In the genomic region with DNA sequence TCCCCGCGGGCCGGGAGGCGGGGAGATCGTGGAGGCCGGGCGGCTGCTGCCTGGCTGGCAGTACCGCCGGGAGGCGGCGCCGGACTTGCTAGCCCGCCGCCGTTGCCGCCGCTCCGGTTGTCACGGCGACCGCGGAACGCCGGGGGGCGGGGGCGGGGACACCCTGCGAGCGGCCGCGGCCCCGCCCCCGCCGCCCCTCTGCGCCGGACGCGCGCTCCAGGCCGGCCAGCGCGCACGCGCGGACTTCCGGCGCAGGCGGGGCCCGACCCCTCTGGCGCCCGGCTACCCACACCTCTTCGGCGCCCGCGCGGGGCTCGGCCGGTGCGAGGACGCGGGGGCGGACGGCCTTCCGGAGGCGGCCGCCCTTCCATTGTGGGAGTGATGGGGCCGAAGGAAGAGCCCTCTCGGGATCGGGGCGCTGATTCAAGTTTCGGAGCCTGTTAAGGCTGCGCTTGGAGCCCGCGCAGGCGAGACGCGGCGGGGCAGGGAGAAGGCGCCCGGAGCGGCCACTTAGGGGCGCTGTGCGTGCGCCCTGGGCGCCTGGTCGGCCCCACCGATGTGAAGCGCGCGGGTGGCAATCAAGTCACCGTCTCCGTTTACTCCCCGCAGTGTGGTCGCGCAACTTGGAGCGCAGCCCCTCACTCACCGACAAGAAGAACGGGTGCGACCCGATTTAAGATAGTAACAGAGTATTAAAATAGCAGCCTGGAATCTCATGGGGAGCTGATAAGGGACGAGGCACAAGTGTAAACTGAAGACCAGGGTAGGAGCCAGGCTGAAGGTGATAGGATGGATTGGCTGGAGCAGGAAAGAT, we compare ENCODE assay signal across 8 cellular contexts. TPM values are rescaled to one million over a fixed set of nuclear protein-coding genes. Genes with fewer than 3 reads are reported as not detected.
DNase-seq lines count a peak whose midpoint lies in the region; ATAC-seq and TF ChIP-seq lines count a peak whose summit lies in the region.

No MANE protein-coding gene starts in this region.

- H3K4me3 Mint-ChIP-seq in activated naive CD8-positive, alpha-beta T cell treated with anti-CD3 and anti-CD28 coated beads for 36 hours = peak overlapping the region; percentile 88

- ATAC-seq in HG02610 (IDR thresholded peaks at IDR 0.05; ENCODE audit: unreplicated experiment) (peak; percentile 89), SK-N-SH treated with all-trans-retinoic acid at 6 μM for 48 hours (peak; percentile 86), Right ventricle myocardium inferior (peak; percentile 94)

- no peaks in the 10 kb centered on the region for H3K27me3 Mint-ChIP-seq in activated naive CD8-positive, alpha-beta T cell treated with anti-CD3 and anti-CD28 coated beads for 36 hours

- peaks cover 2% of the 10 kb centered on the region for H3K4me1 ChIP-seq in parathyroid adenoma
- peaks cover 0 to 26% (median 10%) of the 10 kb centered on the region in 4 donors for H3K4me1 ChIP-seq in tibial nerve

- H3K9me3 ChIP-seq in parathyroid adenoma (ENCODE audit: control insufficient read depth, low read length) (no peaks in the 10 kb centered on the region), tibial nerve (no peaks in the 10 kb centered on the region)

- H3K36me3 Mint-ChIP-seq in activated naive CD8-positive, alpha-beta T cell treated with anti-CD3 and anti-CD28 coated beads for 36 hours = no peaks in the 10 kb centered on the region

- H3K4me3 ChIP-seq in GM12864 (ENCODE audit: low read depth, low read length) (peak overlapping the region; percentile 82), parathyroid adenoma (ENCODE audit: low read depth, low read length) (peak overlapping the region; percentile 65), tibial nerve (peak overlapping the region; percentile 48 to 83 (median 66))

- WGBS in tibial nerve, 2 donors = 0 to 1% methylated on average over 28 to 60 of the region's 100 CpGs

- H3K27me3 ChIP-seq in parathyroid adenoma (ENCODE audit: control insufficient read depth, insufficient read depth, low read length) = no peaks in the 10 kb centered on the region
- no peaks in the 10 kb centered on the region for H3K27me3 ChIP-seq in tibial nerve

- H3K36me3 ChIP-seq in parathyroid adenoma (ENCODE audit: control insufficient read depth, insufficient read depth, low read length) (no peaks in the 10 kb centered on the region), tibial nerve (no peaks in the 10 kb centered on the region)

- peak in 1 of 2 donors; percentile 18 for TF ChIP-seq EP300 in tibial nerve (IDR thresholded peaks at IDR 0.05)

- peak overlapping the region; percentile 91 for H2AFZ ChIP-seq in parathyroid adenoma

- TF ChIP-seq POLR2A in tibial nerve (IDR thresholded peaks at IDR 0.05) = no peak

- peak; percentile 85 for TF ChIP-seq CTCF in GM12864 (IDR thresholded peaks at IDR 0.05; ENCODE audit: low read depth, low read length, missing control alignments)
- TF ChIP-seq CTCF in parathyroid adenoma (IDR thresholded peaks at IDR 0.05) = peak; percentile 89
- TF ChIP-seq CTCF in tibial nerve (IDR thresholded peaks at IDR 0.05) = peak; percentile 73 to 95 (median 88)

- no peak overlapping the region for H3K9ac ChIP-seq in parathyroid adenoma

- intact Hi-C loops in Right ventricle myocardium inferior (cut with DNase I) = loop anchor here (5.0 to 10.0 kb wide), 4 partner anchors 215 to 423 kb away; no protein-coding TSS in a partner anchor

- H3K4me2 ChIP-seq in parathyroid adenoma (ENCODE audit: low read length) = peak overlapping the region; percentile 68

- H3K27ac Mint-ChIP-seq in activated naive CD8-positive, alpha-beta T cell treated with anti-CD3 and anti-CD28 coated beads for 36 hours = peak overlapping the region; percentile 80

- peak overlapping the region; percentile 76 for H3K27ac ChIP-seq in parathyroid adenoma
- peak overlapping the region; percentile 60 to 91 (median 88) for H3K27ac ChIP-seq in tibial nerve

- peaks cover 20% of the 10 kb centered on the region for H3K4me1 Mint-ChIP-seq in activated naive CD8-positive, alpha-beta T cell treated with anti-CD3 and anti-CD28 coated beads for 36 hours

- H3K79me2 ChIP-seq in parathyroid adenoma = peaks cover 11% of the 10 kb centered on the region

- DNase-seq in GM12864 (ENCODE audit: low read depth) (peak; percentile 51), NCI-H1092 (lab: John Stamatoyannopoulos, UW) (peak; percentile 92), Right ventricle myocardium inferior (ENCODE audit: missing footprints) (peak; percentile 98), tibial nerve (ENCODE audit: low spot score in 2 of 2) (peak; percentile 83 to 87)
- peak; percentile 95 for DNase-seq in activated naive CD8-positive, alpha-beta T cell treated with anti-CD3 and anti-CD28 coated beads for 36 hours

- H3K9me3 Mint-ChIP-seq in activated naive CD8-positive, alpha-beta T cell treated with anti-CD3 and anti-CD28 coated beads for 36 hours = no peaks in the 10 kb centered on the region

TF ChIP-seq in SK-N-SH treated with all-trans-retinoic acid at 6 μM for 48 hours, 23 proteins besides CTCF, POLR2A, EP300 and RAD21:
- TF ChIP-seq CSDC2 (CRISPR knock-in tag; IDR thresholded peaks at IDR 0.05) (peak; percentile 35; the same call in 1 of the 2 replicates), ESRRG (CRISPR knock-in tag; IDR thresholded peaks at IDR 0.05) (no peak)

RNA-seq across cellular contexts. Expression of gene DPY19L1, which starts 0.4 kb away (rescaled TPM):
- total RNA-seq in activated naive CD8-positive, alpha-beta T cell treated with anti-CD3 and anti-CD28 coated beads for 36 hours = 1 to 10 TPM; 5.3 to 6.3 TPM
- 24.5 TPM for total RNA-seq in Right ventricle myocardium inferior
- total RNA-seq in tibial nerve = 10 to 100 TPM; 11.1 to 14.0 (median 12.7) TPM

Comparison
In these comparisons a context has a peak if more than half of its experiments do, and no peak if none do; other contexts are left out.
1. Peak in every context shown above with its lines: DNase-seq, ATAC-seq, H3K4me3 ChIP-seq and H3K27ac ChIP-seq.